Comparison of ENCODE assay signal across 18 cellular contexts in genomic region chr16:47045023-47045422, GRCh38.
A peak's percentile ranks its signal among the peaks of the same experiment; 100 is the strongest.
DNase-seq lines count a peak whose midpoint lies in the region; ATAC-seq, FAIRE-seq and TF ChIP-seq lines count a peak whose summit lies in the region.
"Had no signal": no experiment of that assay in that cellular context is flagged by ENCODE, and none has a peak within 500 bp of the region (broad histone marks: within the 10 kb centered on the region; RNA-seq: fewer than 3 reads in every experiment).

No MANE protein-coding gene starts in this region.

- H3K9me3 ChIP-seq in K562 (replicated peaks; ENCODE audit: control insufficient read depth, insufficient read depth, low read depth, low read length) (no peaks in the 10 kb centered on the region), sigmoid colon (no peaks in the 10 kb centered on the region)
- H3K9me3 ChIP-seq: breast epithelium, HAP-1, neutrophil had no signal

- no peaks in the 10 kb centered on the region for H4K20me1 ChIP-seq in K562 (replicated peaks; ENCODE audit: control insufficient read depth, insufficient read depth, low read length)

- H3K27me3 ChIP-seq in K562 (ENCODE audit: control insufficient read depth in 2 of 2, insufficient read depth in 2 of 2, low read length in 2 of 2) (peaks cover 10 to 42% of the 10 kb centered on the region in 2 experiments; a peak in 4 of 5 replicates), sigmoid colon (no peaks in the 10 kb centered on the region)
- H3K27me3 ChIP-seq: breast epithelium had no signal

- no peaks in the 10 kb centered on the region for H3K9me1 ChIP-seq in K562 (ENCODE audit: control insufficient read depth, insufficient read depth, low read length)

- H3K4me1 ChIP-seq in K562 (replicated peaks in 1 of 2; ENCODE audit: control insufficient read depth in 2 of 2, insufficient read depth in 2 of 2, low read length in 2 of 2) (no peaks in the 10 kb centered on the region; a peak in 2 of 5 replicates), sigmoid colon (no peaks in the 10 kb centered on the region)
- H3K4me1 ChIP-seq: breast epithelium, HAP-1 had no signal

- peak overlapping the region in 1 of 2 donors; percentile 65 for H3K4me3 Mint-ChIP-seq in CD14-positive monocyte
- no peak overlapping the region for H3K4me3 Mint-ChIP-seq in activated CD4-positive, alpha-beta T cell treated with anti-CD3 and anti-CD28 coated beads, Interleukin-2, amount 10 ng/mL, durations not matched to agents 24 days and 14 days
- H3K4me3 Mint-ChIP-seq: CD8-positive, alpha-beta T cell; WTC11 had no signal

- H3K79me2 ChIP-seq in K562 (ENCODE audit: control insufficient read depth, insufficient read depth, low read length): no peaks in the 10 kb centered on the region

- DNase-seq in CD14-positive monocyte (ENCODE audit: low spot score): no peak
- peak; percentile 94 for DNase-seq in Kasumi-1 (lab: John Stamatoyannopoulos, UW)
- DNase-seq in K562 (ENCODE audit: extremely low read depth in 1 of 4, low spot score in 3 of 4): peak in 1 of 4 experiments; percentile 31
- peak; percentile 63 for DNase-seq in medulla oblongata (ENCODE audit: extremely low spot score)
- DNase-seq in sigmoid colon: no peak
- DNase-seq in activated CD4-positive, alpha-beta T cell treated with anti-CD3 and anti-CD28 coated beads, Interleukin-2, amount 10 ng/mL, durations not matched to agents 24 days and 14 days: no peak
- DNase-seq: activated T-cell treated with anti-CD3 and anti-CD28 coated beads, Interleukin-2, amount 50 U/mL, for 1 hour; CD8-positive, alpha-beta T cell; islet precursor cell; NCI-H2107; stimulated activated CD4-positive, alpha-beta T cell treated with anti-CD3 and anti-CD28 coated beads, Interleukin-1b, Interleukin-23, amount 100 ng/mL, for 48 hours; stimulated activated naive CD4-positive, alpha-beta T cell treated with Interleukin-2 at 50 U/mL for 16 hours had no signal

- H3K36me3 ChIP-seq in K562 (ENCODE audit: control insufficient read depth, insufficient read depth, low read length) (no peaks in the 10 kb centered on the region), sigmoid colon (no peaks in the 10 kb centered on the region)
- H3K36me3 ChIP-seq: breast epithelium, HAP-1, neutrophil had no signal

- peaks cover 0 to 6% (median 0%) of the 10 kb centered on the region in 3 donors for H3K27me3 Mint-ChIP-seq in CD14-positive monocyte (ENCODE audit: low read depth in 3 of 3)
- peaks cover 2% of the 10 kb centered on the region for H3K27me3 Mint-ChIP-seq in activated CD4-positive, alpha-beta T cell treated with anti-CD3 and anti-CD28 coated beads, Interleukin-2, amount 10 ng/mL, durations not matched to agents 24 days and 14 days

- ATAC-seq in K562 (peak; percentile 72), GM19452 (IDR thresholded peaks at IDR 0.05; ENCODE audit: unreplicated experiment) (no peak), GM19455 (IDR thresholded peaks at IDR 0.05; ENCODE audit: unreplicated experiment) (no peak)
- ATAC-seq: CD8-positive, alpha-beta T cell; WTC11 had no signal

- TF ChIP-seq EP300 in K562 (IDR thresholded peaks at IDR 0.05; ENCODE audit: low read length) (no peak), sigmoid colon (IDR thresholded peaks at IDR 0.05) (no peak)

- peaks cover 21% of the 10 kb centered on the region for H3K4me1 Mint-ChIP-seq in CD14-positive monocyte
- H3K4me1 Mint-ChIP-seq in activated CD4-positive, alpha-beta T cell treated with anti-CD3 and anti-CD28 coated beads, Interleukin-2, amount 10 ng/mL, durations not matched to agents 24 days and 14 days: peaks cover 7% of the 10 kb centered on the region

- H3K36me3 Mint-ChIP-seq in CD14-positive monocyte: no peaks in the 10 kb centered on the region
- H3K36me3 Mint-ChIP-seq in activated CD4-positive, alpha-beta T cell treated with anti-CD3 and anti-CD28 coated beads, Interleukin-2, amount 10 ng/mL, durations not matched to agents 24 days and 14 days (ENCODE audit: low read depth): no peaks in the 10 kb centered on the region
- H3K36me3 Mint-ChIP-seq: CD8-positive, alpha-beta T cell; WTC11 had no signal

- H3K4me3 ChIP-seq in K562: no peak overlapping the region
- H3K4me3 ChIP-seq in sigmoid colon: no peak overlapping the region
- H3K4me3 ChIP-seq: breast epithelium, HAP-1 had no signal

- POLR2A ChIA-PET in K562 (lab: Yijun Ruan, JAX): interaction anchor here (0.6 to 1.1 kb wide), 3 partner anchors 9 to 123 kb away, joined by 3 to 4 read pairs (median 3); no protein-coding TSS in a partner anchor

- H3K27ac Mint-ChIP-seq in CD14-positive monocyte: peak overlapping the region in 5 of 7 donors; percentile 5 to 84 (median 55)
- H3K27ac Mint-ChIP-seq in activated CD4-positive, alpha-beta T cell treated with anti-CD3 and anti-CD28 coated beads, Interleukin-2, amount 10 ng/mL, durations not matched to agents 24 days and 14 days: no peak overlapping the region
- H3K27ac Mint-ChIP-seq: CD8-positive, alpha-beta T cell; WTC11 had no signal

- peak in 1 of 2 experiments; percentile 25; a peak in 1 of 4 replicates for TF ChIP-seq RAD21 in K562 (CRISPR knock-in tag; conservative IDR thresholded peaks at IDR 0.05 in 1 of 2, IDR thresholded peaks at IDR 0.05 in 1 of 2)

- WGBS in K562 (ENCODE audit: insufficient coverage, low coverage, missing lambda C conversion rate): 6% methylated on average over 8 of the region's 8 CpGs
- 59 to 77% methylated on average over 8 of the region's 8 CpGs for WGBS in sigmoid colon, 2 donors

- CTCF ChIA-PET in K562 (lab: Yijun Ruan, JAX; ENCODE audit: low intra/inter-chr PET ratio): no interaction called here

- H3K9me3 Mint-ChIP-seq in CD14-positive monocyte: no peaks in the 10 kb centered on the region
- no peaks in the 10 kb centered on the region for H3K9me3 Mint-ChIP-seq in activated CD4-positive, alpha-beta T cell treated with anti-CD3 and anti-CD28 coated beads, Interleukin-2, amount 10 ng/mL, durations not matched to agents 24 days and 14 days
- H3K9me3 Mint-ChIP-seq: CD8-positive, alpha-beta T cell; WTC11 had no signal

- no TSS peak for BruUV-seq in K562 (replicated peaks; lab: Mats Ljungman, UMichigan)

- no peak overlapping the region for H2AFZ ChIP-seq in K562 (ENCODE audit: low read depth, low read length)

- H3K27ac ChIP-seq in K562 (ENCODE audit: extremely low read depth, low read depth, low read length) (no peak overlapping the region), sigmoid colon (no peak overlapping the region)
- H3K27ac ChIP-seq: breast epithelium, neutrophil had no signal

- intact Hi-C loops in CD14-positive monocyte (cut with micrococcal nuclease) (loop anchor here in 1 of 2 donors (10.0 kb wide), 1 partner anchor 50 kb away; no protein-coding TSS in a partner anchor), K562 (cut with micrococcal nuclease) (no loop called here), sigmoid colon (cut with DNase I) (no loop called here)
- intact Hi-C loops in activated CD4-positive, alpha-beta T cell treated with anti-CD3 and anti-CD28 coated beads, Interleukin-2, amount 10 ng/mL, durations not matched to agents 24 days and 14 days (cut with micrococcal nuclease): no loop called here

- FAIRE-seq in K562 (lab: Jason Lieb, UNC): peak; percentile 74

- TF ChIP-seq CTCF in CD14-positive monocyte (IDR thresholded peaks at IDR 0.05) (no peak), K562 (IDR thresholded peaks at IDR 0.05 in 2 of 3, conservative IDR thresholded peaks at IDR 0.05 in 1 of 3; ENCODE audit: insufficient read depth in 2 of 3, low read depth in 1 of 3, low read length in 3 of 3) (peak in 2 of 3 experiments; percentile 26; a peak in 3 of 6 replicates), sigmoid colon (IDR thresholded peaks at IDR 0.05) (no peak)

- in situ Hi-C loops in K562 (cut with MboI): no loop called here

- no peak overlapping the region for H3K9ac ChIP-seq in K562 (ENCODE audit: insufficient read depth in 1 of 2, low read depth in 2 of 2, low read length in 2 of 2)

- no peak for TF ChIP-seq POLR2A in K562 (conservative IDR thresholded peaks at IDR 0.05)
- TF ChIP-seq POLR2A in sigmoid colon (IDR thresholded peaks at IDR 0.05): no peak

- no peak overlapping the region for H3K4me2 ChIP-seq in K562 (ENCODE audit: insufficient read depth, low read length)

TF ChIP-seq in K562, 482 proteins besides CTCF, POLR2A, EP300 and RAD21 (continues in another document):
- TF ChIP-seq ZNF24 (IDR thresholded peaks at IDR 0.05) (no peak), TOE1 (IDR thresholded peaks at IDR 0.05; ENCODE audit: borderline replicate concordance) (peak; percentile 18; the same call in 1 of the 2 replicates), TOE1 (CRISPR knock-in tag; IDR thresholded peaks at IDR 0.05; ENCODE audit: borderline replicate concordance, low read depth) (no peak), THRAP3 (IDR thresholded peaks at IDR 0.05; ENCODE audit: borderline replicate concordance) (no peak), TFE3 (CRISPR knock-in tag; IDR thresholded peaks at IDR 0.05) (peak; percentile 86), RFX1 (IDR thresholded peaks at IDR 0.05) (no peak), RBBP5 (IDR thresholded peaks at IDR 0.05; ENCODE audit: borderline replicate concordance, insufficient read depth, low read length, poor library complexity, severe bottlenecking) (no peak), POLR3G (IDR thresholded peaks at IDR 0.05; ENCODE audit: extremely low read depth, insufficient read length, insufficient replicate concordance) (no peak), KLF6 (CRISPR knock-in tag; IDR thresholded peaks at IDR 0.05; ENCODE audit: borderline replicate concordance) (no peak), CHD2 (IDR thresholded peaks at IDR 0.05; ENCODE audit: low read depth, low read length) (no peak), TRIM24 (IDR thresholded peaks at IDR 0.05) (no peak), ZNF143 (CRISPR knock-in tag; IDR thresholded peaks at IDR 0.05) (no peak)
- TF ChIP-seq, protein P1, sequence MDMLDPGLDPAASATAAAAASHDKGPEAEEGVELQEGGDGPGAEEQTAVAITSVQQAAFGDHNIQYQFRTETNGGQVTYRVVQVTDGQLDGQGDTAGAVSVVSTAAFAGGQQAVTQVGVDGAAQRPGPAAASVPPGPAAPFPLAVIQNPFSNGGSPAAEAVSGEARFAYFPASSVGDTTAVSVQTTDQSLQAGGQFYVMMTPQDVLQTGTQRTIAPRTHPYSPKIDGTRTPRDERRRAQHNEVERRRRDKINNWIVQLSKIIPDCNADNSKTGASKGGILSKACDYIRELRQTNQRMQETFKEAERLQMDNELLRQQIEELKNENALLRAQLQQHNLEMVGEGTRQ (CRISPR knock-in tag; IDR thresholded peaks at IDR 0.05): peak; percentile 14; the same call in 1 of the 2 replicates

Comparison
In these comparisons a context has a peak if more than half of its experiments do, and no peak if none do; other contexts are left out.
1. DNase-seq: peak in Kasumi-1 (2 of 2) and medulla oblongata (single experiment); none in CD14-positive monocyte (single experiment), sigmoid colon (single experiment) and activated CD4-positive, alpha-beta T cell treated with anti-CD3 and anti-CD28 coated beads, Interleukin-2, amount 10 ng/mL, durations not matched to agents 24 days and 14 days (single experiment).
2. CTCF ChIP-seq: peak in K562 (2 of 3); none in CD14-positive monocyte (single experiment) and sigmoid colon (0 of 4).